Comparison of ENCODE assay signal across 8 cellular contexts in the genomic region with DNA sequence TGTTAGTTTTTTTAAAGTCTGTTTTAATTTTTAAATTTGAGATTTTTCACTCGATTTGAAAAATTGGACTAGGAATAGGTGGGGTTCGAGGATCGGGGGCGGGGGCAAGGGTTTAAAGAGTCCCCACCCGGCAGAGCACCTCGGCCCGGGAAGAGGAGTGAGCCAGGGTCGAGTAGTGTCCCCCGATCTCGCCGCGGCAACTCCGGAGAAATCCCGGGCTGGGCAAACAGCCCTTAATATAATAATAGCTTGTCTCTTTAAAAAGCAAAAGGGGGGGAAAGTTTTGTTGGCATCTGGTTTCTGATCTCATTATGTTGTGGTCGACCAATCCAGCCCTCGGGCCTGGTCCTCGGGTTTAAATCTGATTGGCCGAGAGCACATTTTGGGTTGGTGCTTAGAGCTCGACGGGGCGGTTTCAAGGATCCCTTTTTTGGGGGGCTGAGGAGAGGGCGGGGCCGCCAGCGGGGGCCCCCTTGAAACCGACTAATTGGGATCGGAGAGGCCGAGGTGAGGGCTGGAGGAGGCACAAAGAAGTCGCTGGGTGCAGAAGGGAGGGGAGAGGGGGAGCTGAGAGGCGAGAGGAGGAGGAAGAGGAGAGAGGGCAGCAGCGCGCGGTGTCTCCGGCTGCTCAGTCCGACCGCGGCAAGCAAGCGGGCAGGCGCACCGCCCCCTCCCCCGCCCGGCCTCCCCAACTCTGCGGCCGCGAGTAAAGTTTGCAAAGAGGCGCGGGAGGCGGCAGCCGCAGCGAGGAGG. TPM values are rescaled to one million over a fixed set of nuclear protein-coding genes. Genes with fewer than 3 reads are reported as not detected.
DNase-seq lines count a peak whose midpoint lies in the region; ATAC-seq and TF ChIP-seq lines count a peak whose summit lies in the region.

A gene (plus strand): TSS at position 631 of the 753 bp plus-strand sequence. CDS start 205 bp downstream, outside the sequence.

- peaks cover 3% of the 10 kb centered on the region for H3K36me3 Mint-ChIP-seq in T-helper 2 cell treated with Interferon-gamma antibody and Interleukin-4, amounts not matched to agents 5 μg/mL and 100 μg/mL, for 36 hours (ENCODE audit: low read depth)

- H3K27ac ChIP-seq in C4-2B (peak within 1 kb of the TSS; percentile 37; the same call in 1 of the 2 replicates), GM23248 (peak within 1 kb of the TSS; percentile 78)

- H3K9me3 ChIP-seq in GM23248 (ENCODE audit: low read depth) (no peaks in the 10 kb centered on the region), skeletal muscle satellite cell (replicated peaks; ENCODE audit: low read length) (no peaks in the 10 kb centered on the region)

- H3K27me3 Mint-ChIP-seq in T-helper 2 cell treated with Interferon-gamma antibody and Interleukin-4, amounts not matched to agents 5 μg/mL and 100 μg/mL, for 36 hours (ENCODE audit: low read depth): peaks cover 73% of the 10 kb centered on the region

- in situ Hi-C loops in GM23248 (cut with MboI): no loop called here

- H3K9me3 Mint-ChIP-seq in T-helper 2 cell treated with Interferon-gamma antibody and Interleukin-4, amounts not matched to agents 5 μg/mL and 100 μg/mL, for 36 hours: no peaks in the 10 kb centered on the region

- no peaks in the 10 kb centered on the region for H3K9me2 ChIP-seq in GM23248 (ENCODE audit: insufficient read depth)

- H3K4me2 ChIP-seq in GM23248 (ENCODE audit: unreplicated experiment): peak within 1 kb of the TSS; percentile 79
- peak within 1 kb of the TSS; percentile 96 for H3K4me2 ChIP-seq in skeletal muscle satellite cell (ENCODE audit: low read length)

- H3K4me3 Mint-ChIP-seq in T-helper 2 cell treated with Interferon-gamma antibody and Interleukin-4, amounts not matched to agents 5 μg/mL and 100 μg/mL, for 36 hours: peak within 1 kb of the TSS; percentile 87

- TF ChIP-seq CTCF in C4-2B (conservative IDR thresholded peaks at IDR 0.05) (no peak), cardiac fibroblast (IDR thresholded peaks at IDR 0.05; ENCODE audit: low read depth, low read length) (no peak)

- H3K4me1 Mint-ChIP-seq in T-helper 2 cell treated with Interferon-gamma antibody and Interleukin-4, amounts not matched to agents 5 μg/mL and 100 μg/mL, for 36 hours (ENCODE audit: low read depth): peaks cover 20% of the 10 kb centered on the region

- peak; percentile 97 for DNase-seq in GM23248
- DNase-seq in NCI-H187 (lab: John Stamatoyannopoulos, UW): peak; percentile 5 to 70
- peak; percentile 62 for DNase-seq in T-helper 2 cell treated with Interferon-gamma antibody and Interleukin-4, amounts not matched to agents 5 μg/mL and 100 μg/mL, for 36 hours (ENCODE audit: low spot score)
- DNase-seq in cardiac fibroblast (ENCODE audit: low read depth in 2 of 2): peak; percentile 98
- DNase-seq in iPS-NIHi7 (ENCODE audit: extremely low spot score): peak; percentile 90

- H3K27me3 ChIP-seq in GM23248 (replicated peaks; ENCODE audit: insufficient read depth) (no peaks in the 10 kb centered on the region), skeletal muscle satellite cell (ENCODE audit: control insufficient read depth, insufficient read depth, low read length) (no peaks in the 10 kb centered on the region)

- H3K9ac ChIP-seq in GM23248: peak within 1 kb of the TSS; percentile 89
- peak within 1 kb of the TSS; percentile 91 for H3K9ac ChIP-seq in skeletal muscle satellite cell (ENCODE audit: low read depth, low read length)

- WGBS in GM23248 (ENCODE audit: low coverage in 1 of 2, low lambda C conversion rate in 2 of 2, missing lambda C conversion rate in 2 of 2), 2 experiments: 0% methylated on average over 30 to 45 of the region's 49 CpGs

- peak within 1 kb of the TSS; percentile 81 for H3K27ac Mint-ChIP-seq in T-helper 2 cell treated with Interferon-gamma antibody and Interleukin-4, amounts not matched to agents 5 μg/mL and 100 μg/mL, for 36 hours

- H3K36me3 ChIP-seq in GM23248 (ENCODE audit: low read depth) (no peaks in the 10 kb centered on the region), skeletal muscle satellite cell (ENCODE audit: insufficient read depth, low read length) (peaks cover 6% of the 10 kb centered on the region)

- peak within 1 kb of the TSS; percentile 96 for H2AFZ ChIP-seq in GM23248

- peak within 1 kb of the TSS; percentile 90 for H3K4me3 ChIP-seq in GM23248
- peak within 1 kb of the TSS; percentile 64 to 76 for H3K4me3 ChIP-seq in cardiac fibroblast (replicated peaks in 1 of 2; ENCODE audit: low read depth in 2 of 2, low read length in 2 of 2)
- peak within 1 kb of the TSS; percentile 78 for H3K4me3 ChIP-seq in skeletal muscle satellite cell (ENCODE audit: low read length)

- H4K20me1 ChIP-seq in GM23248 (ENCODE audit: insufficient read depth): no peaks in the 10 kb centered on the region

- H3F3A ChIP-seq in GM23248 (ENCODE audit: insufficient read depth): no peaks in the 10 kb centered on the region

- H3K79me2 ChIP-seq in GM23248 (ENCODE audit: insufficient read depth): peaks cover 29% of the 10 kb centered on the region

- ATAC-seq in GM18868 (IDR thresholded peaks at IDR 0.05; ENCODE audit: unreplicated experiment): no peak

- peaks cover 24% of the 10 kb centered on the region for H3K4me1 ChIP-seq in GM23248 (ENCODE audit: insufficient read depth)
- peaks cover 36% of the 10 kb centered on the region for H3K4me1 ChIP-seq in skeletal muscle satellite cell (ENCODE audit: control insufficient read depth, insufficient read depth, low read length)

RNA-seq across cellular contexts. Expression of the gene that starts here (rescaled TPM):
- total RNA-seq in GM23248 (2014; rRNA removed; shearing (Covaris generic)): 13.4 and 21.4 TPM in 2 replicates
- polyA plus RNA-seq in GM23248 (2016; fragmentation: Nextera tagmentation; extraction: Ambion mirVana): 6.3 and 7.1 TPM in 2 replicates
- total RNA-seq in skeletal muscle satellite cell (2012; rRNA removed): 1.3 and 3.9 TPM in 2 replicates

Comparison
In these comparisons a context has a peak if more than half of its experiments do, and no peak if none do; other contexts are left out.
1. DNase-seq: peak in every context shown above with its lines; median percentile 98 in cardiac fibroblast; 97 in GM23248; 90 in iPS-NIHi7; 62 in T-helper 2 cell treated with Interferon-gamma antibody and Interleukin-4, amounts not matched to agents 5 μg/mL and 100 μg/mL, for 36 hours; 38 in NCI-H187.